In genomic region chr15:77543159-77543882, GRCh38 we compare ENCODE assay signal across 8 cellular contexts.
DNase-seq lines count a peak whose midpoint lies in the region; ATAC-seq, FAIRE-seq and TF ChIP-seq lines count a peak whose summit lies in the region.

No MANE protein-coding gene starts in this region.

- H3K4me3 ChIP-seq in HEK293 (ENCODE audit: low read depth, low read length), result peak overlapping the region; percentile 44
- peak overlapping the region in 1 of 2 donors; percentile 38 for H3K4me3 ChIP-seq in right atrium auricular region

- H3K36me3 Mint-ChIP-seq in T-helper 17 cell (ENCODE audit: low read depth), result no peaks in the 10 kb centered on the region

- H3K4me1 ChIP-seq in HEK293 (ENCODE audit: control insufficient read depth, insufficient read depth, low read length) (no peaks in the 10 kb centered on the region), right atrium auricular region (peaks cover 0 to 56% of the 10 kb centered on the region in 2 donors)

- H3K4me3 Mint-ChIP-seq in T-helper 17 cell, result peak overlapping the region; percentile 83

- POLR2A ChIA-PET in HEK293 (lab: Yijun Ruan, JAX), result interaction anchor here (0.6 to 1.5 kb wide), 12 partner anchors 10 to 472 kb away, joined by 3 to 8 read pairs (median 4); partner anchors contain the start of genes PEAK1 and TSPAN3

- peak; percentile 95 for ATAC-seq in T-helper 17 cell

- DNase-seq in EH (ENCODE audit: low read depth) (peak; percentile 85), NCI-H1417 treated with DMSO at 0.1 percent for 48 hours (lab: John Stamatoyannopoulos, UW) (peak; percentile 55), T-helper 17 cell (peak; percentile 48 to 66 (median 57)), amygdala (lab: John Stamatoyannopoulos, UW) (peak in 55 of 56 donors; percentile 42 to 92 (median 76)), right atrium auricular region (ENCODE audit: low spot score) (peak; percentile 87), putamen (ENCODE audit: low spot score) (peak; percentile 89), urothelium cell line (ENCODE audit: low spot score) (peak; percentile 95)

- FAIRE-seq in urothelium cell line (lab: Jason Lieb, UNC), result no peak

- H3K9me3 ChIP-seq in HEK293 (ENCODE audit: control insufficient read depth, insufficient read depth, low read depth, low read length) (no peaks in the 10 kb centered on the region), T-helper 17 cell (ENCODE audit: control insufficient read depth, low read length, poor library complexity, severe bottlenecking) (no peaks in the 10 kb centered on the region), right atrium auricular region (no peaks in the 10 kb centered on the region)

- no peaks in the 10 kb centered on the region for H3K27me3 ChIP-seq in right atrium auricular region

- H3K4me1 Mint-ChIP-seq in T-helper 17 cell, result peaks cover 12% of the 10 kb centered on the region

- CTCF ChIA-PET in HEK293 (lab: Yijun Ruan, JAX), result interaction anchor here (0.5 to 5.3 kb wide), 103 partner anchors 9 to 1988 kb away, joined by 3 to 131 read pairs (median 5); partner anchors contain the start of genes LINGO1 and RCN2

- TF ChIP-seq CTCF in HEK293 (tag by site-specific recombination; IDR thresholded peaks at IDR 0.05), result peak; percentile 99
- peak; percentile 88 to 98 for TF ChIP-seq CTCF in right atrium auricular region (IDR thresholded peaks at IDR 0.05)

- H3K27ac Mint-ChIP-seq in T-helper 17 cell, result peak overlapping the region; percentile 75

- H3K36me3 ChIP-seq in HEK293 (ENCODE audit: control insufficient read depth in 2 of 2, insufficient read depth in 1 of 2, low read length in 2 of 2) (no peaks in the 10 kb centered on the region), right atrium auricular region (no peaks in the 10 kb centered on the region)

- H3K27ac ChIP-seq in HEK293 (ENCODE audit: extremely low read depth, low read depth, low read length) (peak overlapping the region; percentile 54; the same call in 1 of the 2 replicates), right atrium auricular region (peak overlapping the region; percentile 57 to 59)

- peaks cover 17% of the 10 kb centered on the region for H3K27me3 Mint-ChIP-seq in T-helper 17 cell

TF ChIP-seq in HEK293, 187 proteins besides CTCF, POLR2A, EP300 and RAD21 (continues in another document):
- TF ChIP-seq, protein P1, sequence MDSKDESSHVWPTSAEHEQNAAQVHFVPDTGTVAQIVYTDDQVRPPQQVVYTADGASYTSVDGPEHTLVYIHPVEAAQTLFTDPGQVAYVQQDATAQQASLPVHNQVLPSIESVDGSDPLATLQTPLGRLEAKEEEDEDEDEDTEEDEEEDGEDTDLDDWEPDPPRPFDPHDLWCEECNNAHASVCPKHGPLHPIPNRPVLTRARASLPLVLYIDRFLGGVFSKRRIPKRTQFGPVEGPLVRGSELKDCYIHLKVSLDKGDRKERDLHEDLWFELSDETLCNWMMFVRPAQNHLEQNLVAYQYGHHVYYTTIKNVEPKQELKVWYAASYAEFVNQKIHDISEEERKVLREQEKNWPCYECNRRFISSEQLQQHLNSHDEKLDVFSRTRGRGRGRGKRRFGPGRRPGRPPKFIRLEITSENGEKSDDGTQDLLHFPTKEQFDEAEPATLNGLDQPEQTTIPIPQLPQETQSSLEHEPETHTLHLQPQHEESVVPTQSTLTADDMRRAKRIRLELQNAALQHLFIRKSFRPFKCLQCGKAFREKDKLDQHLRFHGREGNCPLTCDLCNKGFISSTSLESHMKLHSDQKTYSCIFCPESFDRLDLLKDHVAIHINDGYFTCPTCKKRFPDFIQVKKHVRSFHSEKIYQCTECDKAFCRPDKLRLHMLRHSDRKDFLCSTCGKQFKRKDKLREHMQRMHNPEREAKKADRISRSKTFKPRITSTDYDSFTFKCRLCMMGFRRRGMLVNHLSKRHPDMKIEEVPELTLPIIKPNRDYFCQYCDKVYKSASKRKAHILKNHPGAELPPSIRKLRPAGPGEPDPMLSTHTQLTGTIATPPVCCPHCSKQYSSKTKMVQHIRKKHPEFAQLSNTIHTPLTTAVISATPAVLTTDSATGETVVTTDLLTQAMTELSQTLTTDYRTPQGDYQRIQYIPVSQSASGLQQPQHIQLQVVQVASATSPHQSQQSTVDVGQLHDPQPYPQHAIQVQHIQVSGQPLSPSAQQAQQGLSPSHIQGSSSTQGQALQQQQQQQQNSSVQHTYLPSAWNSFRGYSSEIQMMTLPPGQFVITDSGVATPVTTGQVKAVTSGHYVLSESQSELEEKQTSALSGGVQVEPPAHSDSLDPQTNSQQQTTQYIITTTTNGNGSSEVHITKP (tag by site-specific recombination; IDR thresholded peaks at IDR 0.05), result peak; percentile 75
- TF ChIP-seq ZNF629 (tag by site-specific recombination; IDR thresholded peaks at IDR 0.05) (peak; percentile 44; the same call in 1 of the 2 replicates), ZBTB26 (tag by site-specific recombination; optimal IDR thresholded peaks at IDR 0.05) (peak; percentile 28), SCRT1 (tag by site-specific recombination; IDR thresholded peaks at IDR 0.05; ENCODE audit: borderline replicate concordance) (no peak), ZBTB20 (tag by site-specific recombination; IDR thresholded peaks at IDR 0.05) (peak; percentile 22; the same call in 1 of the 2 replicates), ZNF449 (tag by site-specific recombination; IDR thresholded peaks at IDR 0.05) (peak; percentile 65; the same call in 1 of the 2 replicates), ZNF354C (tag by site-specific recombination; IDR thresholded peaks at IDR 0.05; ENCODE audit: borderline replicate concordance, low read depth) (no peak), ZBTB8A (tag by site-specific recombination; IDR thresholded peaks at IDR 0.05) (peak; percentile 75), ZNF140 (tag by site-specific recombination; IDR thresholded peaks at IDR 0.05) (no peak), SP7 (tag by site-specific recombination; IDR thresholded peaks at IDR 0.05) (peak; percentile 58), ZNF324 (tag by site-specific recombination; IDR thresholded peaks at IDR 0.05) (0 out of 2 replicates have a peak, but pooled peaks have one; percentile 26), ZBTB7A (tag by site-specific recombination; IDR thresholded peaks at IDR 0.05; ENCODE audit: low read depth) (peak; percentile 59; the same call in 1 of the 2 replicates), ZIC2 (tag by site-specific recombination; IDR thresholded peaks at IDR 0.05) (0 out of 2 replicates have a peak, but pooled peaks have one; percentile 7), ZXDB (tag by site-specific recombination; IDR thresholded peaks at IDR 0.05) (peak; percentile 78), SCRT2 (tag by site-specific recombination; IDR thresholded peaks at IDR 0.05) (peak; percentile 94), ZFHX2 (tag by site-specific recombination; conservative IDR thresholded peaks at IDR 0.05) (peak; percentile 60), IKZF3 (tag by site-specific recombination; IDR thresholded peaks at IDR 0.05) (peak; percentile 87), ZNF24 (tag by site-specific recombination; IDR thresholded peaks at IDR 0.05) (peak; percentile 59; the same call in 1 of the 2 replicates)
- TF ChIP-seq, protein P2, sequence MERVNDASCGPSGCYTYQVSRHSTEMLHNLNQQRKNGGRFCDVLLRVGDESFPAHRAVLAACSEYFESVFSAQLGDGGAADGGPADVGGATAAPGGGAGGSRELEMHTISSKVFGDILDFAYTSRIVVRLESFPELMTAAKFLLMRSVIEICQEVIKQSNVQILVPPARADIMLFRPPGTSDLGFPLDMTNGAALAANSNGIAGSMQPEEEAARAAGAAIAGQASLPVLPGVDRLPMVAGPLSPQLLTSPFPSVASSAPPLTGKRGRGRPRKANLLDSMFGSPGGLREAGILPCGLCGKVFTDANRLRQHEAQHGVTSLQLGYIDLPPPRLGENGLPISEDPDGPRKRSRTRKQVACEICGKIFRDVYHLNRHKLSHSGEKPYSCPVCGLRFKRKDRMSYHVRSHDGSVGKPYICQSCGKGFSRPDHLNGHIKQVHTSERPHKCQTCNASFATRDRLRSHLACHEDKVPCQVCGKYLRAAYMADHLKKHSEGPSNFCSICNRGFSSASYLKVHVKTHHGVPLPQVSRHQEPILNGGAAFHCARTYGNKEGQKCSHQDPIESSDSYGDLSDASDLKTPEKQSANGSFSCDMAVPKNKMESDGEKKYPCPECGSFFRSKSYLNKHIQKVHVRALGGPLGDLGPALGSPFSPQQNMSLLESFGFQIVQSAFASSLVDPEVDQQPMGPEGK (tag by site-specific recombination; IDR thresholded peaks at IDR 0.05), result no peak; the same call in 1 of the 2 replicates
